Comparison of ENCODE assay signal across 20 cellular contexts in the genomic region with DNA sequence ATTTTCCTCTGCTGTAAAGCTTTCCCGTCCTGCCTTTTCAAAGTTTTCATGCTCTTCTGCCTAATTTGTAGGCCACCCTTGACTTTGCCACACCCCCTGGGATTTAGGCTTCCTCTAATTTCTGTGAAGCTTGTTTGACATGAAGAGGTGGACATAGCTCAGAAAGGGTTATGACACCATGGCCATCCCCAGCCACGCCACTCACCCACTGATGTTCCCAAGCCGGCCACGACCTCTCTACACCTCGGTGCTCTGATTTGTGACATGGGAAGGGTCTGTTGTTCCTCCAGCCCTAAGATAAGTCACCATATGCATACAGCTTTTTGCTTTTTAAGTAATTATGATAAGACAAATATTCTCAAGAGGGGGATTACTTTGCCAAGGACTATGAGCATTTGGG.
A peak's percentile ranks its signal among the peaks of the same experiment; 100 is the strongest.
DNase-seq lines count a peak whose midpoint lies in the region; ATAC-seq and TF ChIP-seq lines count a peak whose summit lies in the region.
"Had no signal": no experiment of that assay in that cellular context is flagged by ENCODE, and none has a peak within 500 bp of the region (broad histone marks: within the 10 kb centered on the region; RNA-seq: fewer than 3 reads in every experiment).

No MANE protein-coding gene starts in this region.

- TF ChIP-seq EP300 in SK-N-SH (IDR thresholded peaks at IDR 0.05; ENCODE audit: borderline replicate concordance in 1 of 2, low read depth in 1 of 2, low read length in 1 of 2) = no peak

- H3K79me2 ChIP-seq in SK-N-SH (ENCODE audit: insufficient read depth) = no peaks in the 10 kb centered on the region

- no peak for ATAC-seq in SK-N-SH treated with all-trans-retinoic acid at 6 μM for 48 hours
- ATAC-seq: A549, HCT116 had no signal

- no peak overlapping the region for H3K4me3 ChIP-seq in SK-N-SH (ENCODE audit: low read depth in 2 of 2, low read length in 1 of 2)
- H3K4me3 ChIP-seq: A549; BLaER1 treated with 17β-estradiol and CSF1 and Interleukin-3, amounts not matched to agents 10 nM and 100 nM; GM23248 had no signal

- DNase-seq in SK-N-SH = peak; percentile 2
- DNase-seq in NCI-H524 treated with DMSO at 0.1 percent for 48 hours (lab: John Stamatoyannopoulos, UW) = peak; percentile 50
- DNase-seq in hepatic stellate cell (ENCODE audit: low spot score) = peak; percentile 1
- peak; percentile 7 for DNase-seq in retina
- no peak for DNase-seq in OCI-M1 (lab: John Stamatoyannopoulos, UW)
- no peak for DNase-seq in dermis blood vessel endothelial cell
- no peak for DNase-seq in GM03348 (ENCODE audit: low spot score)
- DNase-seq: 8988T; ACHN; AML-193; BE2C; CD8-positive, alpha-beta memory T cell; DMS79 treated with DMSO at 0.1 percent for 48 hours; GF-D8; GM23248; H9 had no signal

- no peaks in the 10 kb centered on the region for H4K20me1 ChIP-seq in SK-N-SH (ENCODE audit: insufficient read depth)
- H4K20me1 ChIP-seq: BLaER1 treated with 17β-estradiol and CSF1 and Interleukin-3, amounts not matched to agents 10 nM and 100 nM had no signal

- no peak overlapping the region for H2AFZ ChIP-seq in SK-N-SH (ENCODE audit: low read depth)
- H2AFZ ChIP-seq: GM23248 had no signal

- H3K36me3 ChIP-seq in SK-N-SH (replicated peaks in 1 of 2; ENCODE audit: control insufficient read depth in 1 of 2, insufficient read depth in 2 of 2, low read length in 1 of 2) = no peaks in the 10 kb centered on the region
- H3K36me3 ChIP-seq: BE2C; BLaER1 treated with 17β-estradiol and CSF1 and Interleukin-3, amounts not matched to agents 10 nM and 100 nM had no signal

- 9% methylated on average over 5 of the region's 5 CpGs for WGBS in SK-N-SH (ENCODE audit: low lambda C conversion rate)

- no peak overlapping the region for H3K9ac ChIP-seq in SK-N-SH
- H3K9ac ChIP-seq: BLaER1 treated with 17β-estradiol and CSF1 and Interleukin-3, amounts not matched to agents 10 nM and 100 nM; GM23248 had no signal

- TF ChIP-seq RAD21 in SK-N-SH (IDR thresholded peaks at IDR 0.05; ENCODE audit: low read length) = no peak

- H3K9me3 ChIP-seq in SK-N-SH = no peaks in the 10 kb centered on the region
- H3K9me3 ChIP-seq: A549, BE2C had no signal

- H3K27ac ChIP-seq in SK-N-SH (ENCODE audit: low read depth in 2 of 2, low read length in 1 of 2) = no peak overlapping the region
- H3K27ac ChIP-seq: A549; BLaER1 treated with 17β-estradiol and CSF1 and Interleukin-3, amounts not matched to agents 10 nM and 100 nM; GM23248 had no signal

- no peaks in the 10 kb centered on the region for H3K4me1 ChIP-seq in SK-N-SH (ENCODE audit: control insufficient read depth in 1 of 2, insufficient read depth in 2 of 2, low read depth in 1 of 2, low read length in 1 of 2)
- H3K4me1 ChIP-seq: A549; BE2C; BLaER1 treated with 17β-estradiol and CSF1 and Interleukin-3, amounts not matched to agents 10 nM and 100 nM had no signal

- H3F3A ChIP-seq in SK-N-SH (replicated peaks; ENCODE audit: insufficient read depth) = no peaks in the 10 kb centered on the region

- POLR2A ChIA-PET in SK-N-SH (lab: Yijun Ruan, JAX) = no interaction called here

- CTCF ChIA-PET in SK-N-SH (lab: Yijun Ruan, JAX) = interaction anchor here (1.0 to 2.5 kb wide), 4 partner anchors 12 to 147 kb away, joined by 3 to 11 read pairs (median 7); no protein-coding TSS in a partner anchor

- H3K9me2 ChIP-seq in SK-N-SH = no peaks in the 10 kb centered on the region

- TF ChIP-seq CTCF in SK-N-SH (IDR thresholded peaks at IDR 0.05) = no peak

- no peak overlapping the region for H3K4me2 ChIP-seq in SK-N-SH
- H3K4me2 ChIP-seq: A549; BLaER1 treated with 17β-estradiol and CSF1 and Interleukin-3, amounts not matched to agents 10 nM and 100 nM had no signal

- no peaks in the 10 kb centered on the region for H3K27me3 ChIP-seq in SK-N-SH (ENCODE audit: insufficient read depth)
- H3K27me3 ChIP-seq: BE2C; BLaER1 treated with 17β-estradiol and CSF1 and Interleukin-3, amounts not matched to agents 10 nM and 100 nM had no signal

TF ChIP-seq in SK-N-SH, 30 proteins besides CTCF, POLR2A, EP300 and RAD21:
- no peak for TF ChIP-seq RFX5 (IDR thresholded peaks at IDR 0.05; ENCODE audit: low read length)
- no peak for TF ChIP-seq JUND (IDR thresholded peaks at IDR 0.05)
- no peak for TF ChIP-seq MXI1 (IDR thresholded peaks at IDR 0.05; ENCODE audit: low read depth, low read length)
- TF ChIP-seq TCF12 (IDR thresholded peaks at IDR 0.05) = no peak
- TF ChIP-seq SMC3 (IDR thresholded peaks at IDR 0.05; ENCODE audit: low read depth, low read length) = no peak
- TF ChIP-seq EZH2phosphoT487 (IDR thresholded peaks at IDR 0.05; ENCODE audit: borderline replicate concordance, low read depth) = no peak
- TF ChIP-seq, protein P1, sequence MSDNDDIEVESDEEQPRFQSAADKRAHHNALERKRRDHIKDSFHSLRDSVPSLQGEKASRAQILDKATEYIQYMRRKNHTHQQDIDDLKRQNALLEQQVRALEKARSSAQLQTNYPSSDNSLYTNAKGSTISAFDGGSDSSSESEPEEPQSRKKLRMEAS (IDR thresholded peaks at IDR 0.05; ENCODE audit: low read depth) = no peak
- no peak for TF ChIP-seq TAF1 (IDR thresholded peaks at IDR 0.05; ENCODE audit: borderline replicate concordance, low read depth, low read length)
TF ChIP-seq in SK-N-SH: peak in this region for 0.

TF ChIP-seq in SK-N-SH treated with all-trans-retinoic acid at 6 μM for 48 hours, 23 proteins besides CTCF, POLR2A, EP300 and RAD21:
- no peak for TF ChIP-seq TOX (CRISPR knock-in tag; IDR thresholded peaks at IDR 0.05; ENCODE audit: borderline replicate concordance)
- no peak for TF ChIP-seq SNAI2 (CRISPR knock-in tag; IDR thresholded peaks at IDR 0.05)

Comparison
In these comparisons a context has a peak if more than half of its experiments do, and no peak if none do; other contexts are left out.
1. DNase-seq: peak in SK-N-SH (single experiment), NCI-H524 treated with DMSO at 0.1 percent for 48 hours (single experiment), hepatic stellate cell (single experiment) and retina (single experiment); none in OCI-M1 (single experiment), dermis blood vessel endothelial cell (single experiment) and GM03348 (single experiment).